In genomic region chr10:46220872-46221538, GRCh38 we compare ENCODE assay signal across 1 cellular context.
TF ChIP-seq lines count a peak whose summit lies in the region.

No MANE protein-coding gene starts in this region.

TF ChIP-seq in HepG2, 621 proteins besides CTCF, POLR2A, EP300 and RAD21 (continued from another document):
- TF ChIP-seq ELK4 (CRISPR knock-in tag; IDR thresholded peaks at IDR 0.05; ENCODE audit: borderline replicate concordance) (no peak), ZNF432 (CRISPR knock-in tag; IDR thresholded peaks at IDR 0.05; ENCODE audit: borderline replicate concordance) (no peak), MAF1 (CRISPR knock-in tag; IDR thresholded peaks at IDR 0.05; ENCODE audit: borderline replicate concordance) (no peak)
TF ChIP-seq in HepG2: peak in this region for 1.
